ENCODE assay signal across 24 cellular contexts in genomic region chr2:117859532-117859911, GRCh38.
"Had no signal": no experiment of that assay in that cellular context is flagged by ENCODE, and none has a peak within 500 bp of the region (broad histone marks: within the 10 kb centered on the region; RNA-seq: fewer than 3 reads in every experiment).

No MANE protein-coding gene starts in this region.

- H3K27ac ChIP-seq: brain microvascular endothelial cell, left lung, right lobe of liver, thoracic aorta, uterus, VCaP had no signal

- H3K27me3 ChIP-seq: brain microvascular endothelial cell, right lobe of liver, uterus had no signal

- H3K4me3 ChIP-seq: left lung, mucosa of descending colon, thoracic aorta, uterus had no signal

- H3K36me3 ChIP-seq: brain microvascular endothelial cell, left lung, right lobe of liver, thoracic aorta, uterus had no signal

- FAIRE-seq: astrocyte had no signal

- H3K9me3 ChIP-seq: mucosa of descending colon, right lobe of liver, thoracic aorta, uterus had no signal

- H3K4me1 ChIP-seq: left lung, right lobe of liver, uterus had no signal

- ATAC-seq: activated CD4-positive, CD25-positive, alpha-beta regulatory T cell treated with anti-CD3 and anti-CD28 coated beads, Interleukin-2, amount 50 U/mL, for 24 hours; activated CD8-positive, alpha-beta memory T cell treated with anti-CD3 and anti-CD28 coated beads, Interleukin-2, amount 10 ng/mL, durations not matched to agents 7 days and 5 days; activated CD8-positive, alpha-beta T cell treated with anti-CD3 and anti-CD28 coated beads, Interleukin-2, amount 10 ng/mL, durations not matched to agents 7 days and 5 days; esophagus mucosa; left lung; mucosa of descending colon; natural killer cell treated with Interleukin-12 subunit alpha and Interleukin-12 subunit beta and Interleukin-15 and Interleukin-18, amount 100 ng/mL, for 72 hours; right lobe of liver had no signal

- DNase-seq: activated CD4-positive, alpha-beta T cell treated with anti-CD3 and anti-CD28 coated beads, Interleukin-2, amount 10 ng/mL, durations not matched to agents 7 days and 5 days; activated CD8-positive, alpha-beta memory T cell treated with anti-CD3 and anti-CD28 coated beads, Interleukin-2, amount 10 ng/mL, durations not matched to agents 7 days and 5 days; activated CD8-positive, alpha-beta T cell treated with anti-CD3 and anti-CD28 coated beads, Interleukin-2, amount 10 ng/mL, durations not matched to agents 7 days and 5 days; activated naive CD4-positive, alpha-beta T cell treated with Interleukin-2 at 50 U/mL for 16 hours; activated naive CD8-positive, alpha-beta T cell treated with anti-CD3 and anti-CD28 coated beads for 36 hours; activated T-cell treated with anti-CD3 and anti-CD28 coated beads, Interleukin-2, amount 50 U/mL, for 48 hours; brain microvascular endothelial cell; cortex of kidney; foreskin fibroblast; hypothalamus; kidney glomerular epithelial cell; right lobe of liver; stimulated activated CD4-positive, alpha-beta T cell treated with anti-CD3 and anti-CD28 coated beads, Interleukin-2, amount 100 ng/mL, for 48 hours; stimulated activated naive CD4-positive, alpha-beta T cell treated with Interleukin-2 at 50 U/mL for 16 hours; trophoblast cell; uterus had no signal
